8 cellular contexts compared by ENCODE assay signal in the genomic region with DNA sequence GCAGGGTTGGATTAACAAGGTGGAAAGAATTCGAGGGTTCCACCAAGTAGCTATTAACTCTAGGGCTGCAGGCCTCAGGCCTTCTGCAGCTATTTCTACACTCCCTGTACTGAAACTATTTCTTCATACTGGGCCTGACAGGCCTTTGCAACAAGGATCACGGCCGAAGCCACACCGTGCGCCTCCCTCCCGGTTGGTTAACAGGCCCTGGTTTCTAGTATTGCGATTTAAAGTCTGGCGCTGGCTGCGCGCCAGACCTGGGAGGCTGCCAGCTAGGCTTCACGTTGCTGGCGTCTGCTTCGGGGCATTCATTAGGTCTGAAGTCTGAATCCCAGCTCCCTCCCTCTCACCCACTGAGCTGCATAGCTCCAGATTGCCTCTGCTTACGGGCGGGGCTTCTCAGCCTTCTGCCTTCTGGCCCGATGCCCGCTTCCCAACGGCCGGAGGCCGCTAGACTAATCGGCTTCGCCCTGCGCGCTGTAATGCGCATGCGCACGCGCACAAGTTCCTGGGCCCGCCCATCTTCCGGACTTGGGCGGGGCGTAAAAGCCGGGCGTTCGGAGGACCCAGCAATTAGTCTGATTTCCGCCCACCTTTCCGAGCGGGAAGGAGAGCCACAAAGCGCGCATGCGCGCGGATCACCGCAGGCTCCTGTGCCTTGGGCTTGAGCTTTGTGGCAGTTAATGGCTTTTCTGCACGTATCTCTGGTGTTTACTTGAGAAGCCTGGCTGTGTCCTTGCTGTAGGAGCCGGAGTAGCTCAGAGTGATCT. TPM values are rescaled to one million over a fixed set of nuclear protein-coding genes. Genes with fewer than 3 reads are reported as not detected.
DNase-seq lines count a peak whose midpoint lies in the region; ATAC-seq and TF ChIP-seq lines count a peak whose summit lies in the region.

No MANE protein-coding gene starts in this region.

- H3K4me3 Mint-ChIP-seq in activated T-helper 2 cell treated with anti-CD3 and anti-CD28 coated beads, Interferon-gamma antibody, Interleukin-2, Interleukin-4, amounts not matched to agents 10 μg/mL and 5 μg/mL and 100 μg/mL, durations not matched to agents 14 hours and 24 hours and 36 hours (ENCODE audit: low read depth) = peak overlapping the region; percentile 97
- peak overlapping the region; percentile 94 to 99 (median 98) for H3K4me3 Mint-ChIP-seq in naive thymus-derived CD8-positive, alpha-beta T cell
- H3K4me3 Mint-ChIP-seq in stimulated activated naive B cell treated with anti-CD40 and anti-IgM and Interleukin-4, amounts not matched to agents 10 μg/mL and 1 μg/mL and 100 μg/mL, for 72 hours = peak overlapping the region; percentile 96 to 99

- H3K27me3 Mint-ChIP-seq in activated T-helper 2 cell treated with anti-CD3 and anti-CD28 coated beads, Interferon-gamma antibody, Interleukin-2, Interleukin-4, amounts not matched to agents 10 μg/mL and 5 μg/mL and 100 μg/mL, durations not matched to agents 14 hours and 24 hours and 36 hours (ENCODE audit: low read depth) = no peaks in the 10 kb centered on the region
- no peaks in the 10 kb centered on the region for H3K27me3 Mint-ChIP-seq in naive thymus-derived CD8-positive, alpha-beta T cell
- no peaks in the 10 kb centered on the region for H3K27me3 Mint-ChIP-seq in stimulated activated naive B cell treated with anti-CD40 and anti-IgM and Interleukin-4, amounts not matched to agents 10 μg/mL and 1 μg/mL and 100 μg/mL, for 72 hours

- no peak for TF ChIP-seq CTCF in LNCaP clone FGC (IDR thresholded peaks at IDR 0.05; ENCODE audit: control insufficient read depth, extremely low read depth, insufficient read depth)
- TF ChIP-seq CTCF in fibroblast of mammary gland (conservative IDR thresholded peaks at IDR 0.05; ENCODE audit: control insufficient read depth, insufficient read depth, low read depth, low read length) = no peak

- peak overlapping the region; percentile 95 for H3K27ac Mint-ChIP-seq in activated T-helper 2 cell treated with anti-CD3 and anti-CD28 coated beads, Interferon-gamma antibody, Interleukin-2, Interleukin-4, amounts not matched to agents 10 μg/mL and 5 μg/mL and 100 μg/mL, durations not matched to agents 14 hours and 24 hours and 36 hours
- peak overlapping the region; percentile 88 to 99 (median 98) for H3K27ac Mint-ChIP-seq in naive thymus-derived CD8-positive, alpha-beta T cell
- H3K27ac Mint-ChIP-seq in stimulated activated naive B cell treated with anti-CD40 and anti-IgM and Interleukin-4, amounts not matched to agents 10 μg/mL and 1 μg/mL and 100 μg/mL, for 72 hours = peak overlapping the region; percentile 99

- H3K9me3 Mint-ChIP-seq in activated T-helper 2 cell treated with anti-CD3 and anti-CD28 coated beads, Interferon-gamma antibody, Interleukin-2, Interleukin-4, amounts not matched to agents 10 μg/mL and 5 μg/mL and 100 μg/mL, durations not matched to agents 14 hours and 24 hours and 36 hours = no peaks in the 10 kb centered on the region
- no peaks in the 10 kb centered on the region for H3K9me3 Mint-ChIP-seq in naive thymus-derived CD8-positive, alpha-beta T cell
- H3K9me3 Mint-ChIP-seq in stimulated activated naive B cell treated with anti-CD40 and anti-IgM and Interleukin-4, amounts not matched to agents 10 μg/mL and 1 μg/mL and 100 μg/mL, for 72 hours = no peaks in the 10 kb centered on the region

- H3K4me3 ChIP-seq in LNCaP clone FGC (ENCODE audit: low read depth, low read length) (peak overlapping the region; percentile 82), fibroblast of mammary gland (ENCODE audit: control insufficient read depth, low read depth, low read length) (peak overlapping the region; percentile 85)

- H3K4me1 Mint-ChIP-seq in activated T-helper 2 cell treated with anti-CD3 and anti-CD28 coated beads, Interferon-gamma antibody, Interleukin-2, Interleukin-4, amounts not matched to agents 10 μg/mL and 5 μg/mL and 100 μg/mL, durations not matched to agents 14 hours and 24 hours and 36 hours (ENCODE audit: low read depth) = peaks cover 45% of the 10 kb centered on the region
- H3K4me1 Mint-ChIP-seq in naive thymus-derived CD8-positive, alpha-beta T cell = peaks cover 9 to 45% (median 35%) of the 10 kb centered on the region in 4 donors
- H3K4me1 Mint-ChIP-seq in stimulated activated naive B cell treated with anti-CD40 and anti-IgM and Interleukin-4, amounts not matched to agents 10 μg/mL and 1 μg/mL and 100 μg/mL, for 72 hours = peaks cover 5 to 41% of the 10 kb centered on the region in 2 donors

- peak; percentile 99 for DNase-seq in Daoy (ENCODE audit: low read depth)
- DNase-seq in GOT3 (lab: John Stamatoyannopoulos, UW) = peak; percentile 78
- DNase-seq in LNCaP clone FGC (ENCODE audit: low read depth) = peak; percentile 98
- DNase-seq in RPMI8226 = peak; percentile 97
- peak; percentile 97 for DNase-seq in activated T-helper 2 cell treated with anti-CD3 and anti-CD28 coated beads, Interferon-gamma antibody, Interleukin-2, Interleukin-4, amounts not matched to agents 10 μg/mL and 5 μg/mL and 100 μg/mL, durations not matched to agents 14 hours and 24 hours and 36 hours (ENCODE audit: low spot score)
- DNase-seq in fibroblast of mammary gland (ENCODE audit: low read depth) = peak; percentile 100
- peak; percentile 84 to 98 (median 94) for DNase-seq in naive thymus-derived CD8-positive, alpha-beta T cell
- peak; percentile 98 for DNase-seq in stimulated activated naive B cell treated with anti-CD40 and anti-IgM and Interleukin-4, amounts not matched to agents 10 μg/mL and 1 μg/mL and 100 μg/mL, for 72 hours

- POLR2A ChIA-PET in naive thymus-derived CD8-positive, alpha-beta T cell (lab: Charles Lee) = interaction anchor here (0.6 to 4.2 kb wide), 16 partner anchors 9 to 1319 kb away, joined by 3 to 88 read pairs (median 4); partner anchors contain the start of genes GTF2H1, HPS5, RPS13 and SERGEF

- intact Hi-C loops in activated T-helper 2 cell treated with anti-CD3 and anti-CD28 coated beads, Interferon-gamma antibody, Interleukin-2, Interleukin-4, amounts not matched to agents 10 μg/mL and 5 μg/mL and 100 μg/mL, durations not matched to agents 14 hours and 24 hours and 36 hours (cut with micrococcal nuclease) = loop anchor here (1.0 to 5.0 kb wide), 4 partner anchors 15 to 238 kb away; partner anchors contain the start of genes GTF2H1, HPS5 and SPTY2D1

- peaks cover 63% of the 10 kb centered on the region for H3K36me3 Mint-ChIP-seq in activated T-helper 2 cell treated with anti-CD3 and anti-CD28 coated beads, Interferon-gamma antibody, Interleukin-2, Interleukin-4, amounts not matched to agents 10 μg/mL and 5 μg/mL and 100 μg/mL, durations not matched to agents 14 hours and 24 hours and 36 hours (ENCODE audit: low read depth)
- peaks cover 0 to 47% (median 19%) of the 10 kb centered on the region in 3 donors for H3K36me3 Mint-ChIP-seq in naive thymus-derived CD8-positive, alpha-beta T cell
- H3K36me3 Mint-ChIP-seq in stimulated activated naive B cell treated with anti-CD40 and anti-IgM and Interleukin-4, amounts not matched to agents 10 μg/mL and 1 μg/mL and 100 μg/mL, for 72 hours = peaks cover 29 to 45% of the 10 kb centered on the region in 2 donors

- peak; percentile 53 to 56 for ATAC-seq in naive thymus-derived CD8-positive, alpha-beta T cell
- peak; percentile 72 to 76 for ATAC-seq in stimulated activated naive B cell treated with anti-CD40 and anti-IgM and Interleukin-4, amounts not matched to agents 10 μg/mL and 1 μg/mL and 100 μg/mL, for 72 hours (replicated peaks)

RNA-seq across cellular contexts. Expression of gene LDHA, which starts 1.6 kb away (rescaled TPM):
- 452 and 487 TPM in 2 replicates for total RNA-seq in Daoy (2014; rRNA removed; shearing (Covaris generic))
- total RNA-seq in activated T-helper 2 cell treated with anti-CD3 and anti-CD28 coated beads, Interferon-gamma antibody, Interleukin-2, Interleukin-4, amounts not matched to agents 10 μg/mL and 5 μg/mL and 100 μg/mL, durations not matched to agents 14 hours and 24 hours and 36 hours = 1,864 and 1,905 TPM in 2 replicates
- 100 to 1,000 TPM in 1 of 2 experiments, 10 to 100 TPM in 1; 96.1 to 102 TPM for total RNA-seq in naive thymus-derived CD8-positive, alpha-beta T cell
- polyA plus RNA-seq in naive thymus-derived CD8-positive, alpha-beta T cell = 100 to 1,000 TPM; 333 to 345 (median 345) TPM

RNA-seq across cellular contexts. Expression of gene LDHC, which starts 16.2 kb away (rescaled TPM):
- total RNA-seq in Daoy (2014; rRNA removed; shearing (Covaris generic)) = not detected in 2 replicates
- not detected in 2 replicates for total RNA-seq in activated T-helper 2 cell treated with anti-CD3 and anti-CD28 coated beads, Interferon-gamma antibody, Interleukin-2, Interleukin-4, amounts not matched to agents 10 μg/mL and 5 μg/mL and 100 μg/mL, durations not matched to agents 14 hours and 24 hours and 36 hours
- not detected for total RNA-seq in naive thymus-derived CD8-positive, alpha-beta T cell
- 1 to 10 TPM in 1 of 3 donors, not detected in 2; 4.0 TPM for polyA plus RNA-seq in naive thymus-derived CD8-positive, alpha-beta T cell

RNA-seq across cellular contexts. Expression of gene LDHAL6A, which starts 59.7 kb away (rescaled TPM):
- 0.11 TPM in 1 of 2 replicates, not detected in the other for total RNA-seq in Daoy (2014; rRNA removed; shearing (Covaris generic))
- total RNA-seq in activated T-helper 2 cell treated with anti-CD3 and anti-CD28 coated beads, Interferon-gamma antibody, Interleukin-2, Interleukin-4, amounts not matched to agents 10 μg/mL and 5 μg/mL and 100 μg/mL, durations not matched to agents 14 hours and 24 hours and 36 hours = not detected in 2 replicates
- under 1 TPM in 1 of 2 experiments, not detected in 1; 0.14 TPM for total RNA-seq in naive thymus-derived CD8-positive, alpha-beta T cell
- under 1 TPM in 1 of 3 donors, not detected in 2; 0.09 TPM for polyA plus RNA-seq in naive thymus-derived CD8-positive, alpha-beta T cell

Comparison
In these comparisons a context has a peak if more than half of its experiments do, and no peak if none do; other contexts are left out.
1. Peak in every context shown above with its lines: DNase-seq, ATAC-seq and H3K4me3 ChIP-seq.